ENCODE assay signal across 1 cellular context in the genomic region with DNA sequence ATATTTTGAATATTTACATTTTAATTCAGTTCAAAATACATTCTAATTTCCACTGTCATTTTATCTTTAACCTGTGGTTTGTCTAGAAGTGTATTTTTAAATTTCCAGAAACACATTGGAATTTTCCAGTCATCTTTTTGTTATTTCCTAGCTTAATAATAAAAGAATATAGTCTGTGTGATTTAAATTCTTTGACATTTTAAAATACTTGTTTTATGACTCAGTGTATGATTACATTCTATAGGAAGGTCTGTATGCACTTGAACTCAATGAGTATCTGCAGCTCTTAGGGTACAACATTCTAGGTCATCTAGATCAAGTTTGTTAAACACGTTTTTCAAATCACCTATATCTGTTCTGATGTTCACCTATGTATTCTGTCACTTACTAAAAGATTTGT.
TF ChIP-seq lines count a peak whose summit lies in the region.

No MANE protein-coding gene starts in this region.

TF ChIP-seq in SK-N-SH, 30 proteins besides CTCF, POLR2A, EP300 and RAD21 (continued from another document):
- TF ChIP-seq, protein P1, sequence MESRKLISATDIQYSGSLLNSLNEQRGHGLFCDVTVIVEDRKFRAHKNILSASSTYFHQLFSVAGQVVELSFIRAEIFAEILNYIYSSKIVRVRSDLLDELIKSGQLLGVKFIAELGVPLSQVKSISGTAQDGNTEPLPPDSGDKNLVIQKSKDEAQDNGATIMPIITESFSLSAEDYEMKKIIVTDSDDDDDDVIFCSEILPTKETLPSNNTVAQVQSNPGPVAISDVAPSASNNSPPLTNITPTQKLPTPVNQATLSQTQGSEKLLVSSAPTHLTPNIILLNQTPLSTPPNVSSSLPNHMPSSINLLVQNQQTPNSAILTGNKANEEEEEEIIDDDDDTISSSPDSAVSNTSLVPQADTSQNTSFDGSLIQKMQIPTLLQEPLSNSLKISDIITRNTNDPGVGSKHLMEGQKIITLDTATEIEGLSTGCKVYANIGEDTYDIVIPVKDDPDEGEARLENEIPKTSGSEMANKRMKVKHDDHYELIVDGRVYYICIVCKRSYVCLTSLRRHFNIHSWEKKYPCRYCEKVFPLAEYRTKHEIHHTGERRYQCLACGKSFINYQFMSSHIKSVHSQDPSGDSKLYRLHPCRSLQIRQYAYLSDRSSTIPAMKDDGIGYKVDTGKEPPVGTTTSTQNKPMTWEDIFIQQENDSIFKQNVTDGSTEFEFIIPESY (IDR thresholded peaks at IDR 0.05; ENCODE audit: borderline replicate concordance, low read depth), result no peak
- TF ChIP-seq, protein P2, sequence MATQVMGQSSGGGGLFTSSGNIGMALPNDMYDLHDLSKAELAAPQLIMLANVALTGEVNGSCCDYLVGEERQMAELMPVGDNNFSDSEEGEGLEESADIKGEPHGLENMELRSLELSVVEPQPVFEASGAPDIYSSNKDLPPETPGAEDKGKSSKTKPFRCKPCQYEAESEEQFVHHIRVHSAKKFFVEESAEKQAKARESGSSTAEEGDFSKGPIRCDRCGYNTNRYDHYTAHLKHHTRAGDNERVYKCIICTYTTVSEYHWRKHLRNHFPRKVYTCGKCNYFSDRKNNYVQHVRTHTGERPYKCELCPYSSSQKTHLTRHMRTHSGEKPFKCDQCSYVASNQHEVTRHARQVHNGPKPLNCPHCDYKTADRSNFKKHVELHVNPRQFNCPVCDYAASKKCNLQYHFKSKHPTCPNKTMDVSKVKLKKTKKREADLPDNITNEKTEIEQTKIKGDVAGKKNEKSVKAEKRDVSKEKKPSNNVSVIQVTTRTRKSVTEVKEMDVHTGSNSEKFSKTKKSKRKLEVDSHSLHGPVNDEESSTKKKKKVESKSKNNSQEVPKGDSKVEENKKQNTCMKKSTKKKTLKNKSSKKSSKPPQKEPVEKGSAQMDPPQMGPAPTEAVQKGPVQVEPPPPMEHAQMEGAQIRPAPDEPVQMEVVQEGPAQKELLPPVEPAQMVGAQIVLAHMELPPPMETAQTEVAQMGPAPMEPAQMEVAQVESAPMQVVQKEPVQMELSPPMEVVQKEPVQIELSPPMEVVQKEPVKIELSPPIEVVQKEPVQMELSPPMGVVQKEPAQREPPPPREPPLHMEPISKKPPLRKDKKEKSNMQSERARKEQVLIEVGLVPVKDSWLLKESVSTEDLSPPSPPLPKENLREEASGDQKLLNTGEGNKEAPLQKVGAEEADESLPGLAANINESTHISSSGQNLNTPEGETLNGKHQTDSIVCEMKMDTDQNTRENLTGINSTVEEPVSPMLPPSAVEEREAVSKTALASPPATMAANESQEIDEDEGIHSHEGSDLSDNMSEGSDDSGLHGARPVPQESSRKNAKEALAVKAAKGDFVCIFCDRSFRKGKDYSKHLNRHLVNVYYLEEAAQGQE (IDR thresholded peaks at IDR 0.05; ENCODE audit: low read depth, low read length), result no peak
- TF ChIP-seq SMC3 (IDR thresholded peaks at IDR 0.05; ENCODE audit: low read depth, low read length), result no peak
- TF ChIP-seq TAF1 (IDR thresholded peaks at IDR 0.05; ENCODE audit: borderline replicate concordance, low read depth, low read length), result no peak
- TF ChIP-seq GABPA (IDR thresholded peaks at IDR 0.05; ENCODE audit: low read depth), result no peak
- TF ChIP-seq POLR2AphosphoS5 (IDR thresholded peaks at IDR 0.05; ENCODE audit: low read depth, low read length), result no peak
- TF ChIP-seq RXRA (IDR thresholded peaks at IDR 0.05; ENCODE audit: borderline replicate concordance, low read depth), result peak; percentile 74
- TF ChIP-seq FOXM1 (IDR thresholded peaks at IDR 0.05; ENCODE audit: low read depth), result no peak; the same call in 1 of the 2 replicates
- peak; percentile 27; the same call in 1 of the 2 replicates for TF ChIP-seq NFIC (IDR thresholded peaks at IDR 0.05; ENCODE audit: borderline replicate concordance)
- no peak for TF ChIP-seq CHD2 (IDR thresholded peaks at IDR 0.05; ENCODE audit: low read length, partially characterized antibody)
- TF ChIP-seq ELF1 (IDR thresholded peaks at IDR 0.05), result no peak
- no peak for TF ChIP-seq SIN3A (IDR thresholded peaks at IDR 0.05; ENCODE audit: borderline replicate concordance, low read depth, low read length)
- TF ChIP-seq TEAD4 (IDR thresholded peaks at IDR 0.05; ENCODE audit: borderline replicate concordance, insufficient read depth), result peak; percentile 90
- TF ChIP-seq RFX5 (IDR thresholded peaks at IDR 0.05; ENCODE audit: low read length), result no peak
- no peak for TF ChIP-seq NRF1 (IDR thresholded peaks at IDR 0.05; ENCODE audit: low read depth, low read length)
- TF ChIP-seq JUND (IDR thresholded peaks at IDR 0.05), result peak; percentile 87
- no peak for TF ChIP-seq GATA2 (CRISPR knock-in tag; IDR thresholded peaks at IDR 0.05)
- no peak for TF ChIP-seq EZH2phosphoT487 (IDR thresholded peaks at IDR 0.05; ENCODE audit: borderline replicate concordance, low read depth)
- TF ChIP-seq, protein P3, sequence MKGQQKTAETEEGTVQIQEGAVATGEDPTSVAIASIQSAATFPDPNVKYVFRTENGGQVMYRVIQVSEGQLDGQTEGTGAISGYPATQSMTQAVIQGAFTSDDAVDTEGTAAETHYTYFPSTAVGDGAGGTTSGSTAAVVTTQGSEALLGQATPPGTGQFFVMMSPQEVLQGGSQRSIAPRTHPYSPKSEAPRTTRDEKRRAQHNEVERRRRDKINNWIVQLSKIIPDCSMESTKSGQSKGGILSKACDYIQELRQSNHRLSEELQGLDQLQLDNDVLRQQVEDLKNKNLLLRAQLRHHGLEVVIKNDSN (IDR thresholded peaks at IDR 0.05; ENCODE audit: borderline replicate concordance, low read depth), result no peak
- TF ChIP-seq FOSL2 (IDR thresholded peaks at IDR 0.05; ENCODE audit: borderline replicate concordance, low read depth), result peak; percentile 82
- TF ChIP-seq, protein P4, sequence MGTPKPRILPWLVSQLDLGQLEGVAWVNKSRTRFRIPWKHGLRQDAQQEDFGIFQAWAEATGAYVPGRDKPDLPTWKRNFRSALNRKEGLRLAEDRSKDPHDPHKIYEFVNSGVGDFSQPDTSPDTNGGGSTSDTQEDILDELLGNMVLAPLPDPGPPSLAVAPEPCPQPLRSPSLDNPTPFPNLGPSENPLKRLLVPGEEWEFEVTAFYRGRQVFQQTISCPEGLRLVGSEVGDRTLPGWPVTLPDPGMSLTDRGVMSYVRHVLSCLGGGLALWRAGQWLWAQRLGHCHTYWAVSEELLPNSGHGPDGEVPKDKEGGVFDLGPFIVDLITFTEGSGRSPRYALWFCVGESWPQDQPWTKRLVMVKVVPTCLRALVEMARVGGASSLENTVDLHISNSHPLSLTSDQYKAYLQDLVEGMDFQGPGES (IDR thresholded peaks at IDR 0.05; ENCODE audit: low read depth, low read length), result no peak
- no peak for TF ChIP-seq FOXJ3 (CRISPR knock-in tag; IDR thresholded peaks at IDR 0.05)
- TF ChIP-seq, protein P5, sequence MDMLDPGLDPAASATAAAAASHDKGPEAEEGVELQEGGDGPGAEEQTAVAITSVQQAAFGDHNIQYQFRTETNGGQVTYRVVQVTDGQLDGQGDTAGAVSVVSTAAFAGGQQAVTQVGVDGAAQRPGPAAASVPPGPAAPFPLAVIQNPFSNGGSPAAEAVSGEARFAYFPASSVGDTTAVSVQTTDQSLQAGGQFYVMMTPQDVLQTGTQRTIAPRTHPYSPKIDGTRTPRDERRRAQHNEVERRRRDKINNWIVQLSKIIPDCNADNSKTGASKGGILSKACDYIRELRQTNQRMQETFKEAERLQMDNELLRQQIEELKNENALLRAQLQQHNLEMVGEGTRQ (IDR thresholded peaks at IDR 0.05; ENCODE audit: borderline replicate concordance, low read depth, low read length), result no peak
- 0 out of 2 replicates have a peak, but pooled peaks have one; percentile 56 for TF ChIP-seq MEF2A (IDR thresholded peaks at IDR 0.05; ENCODE audit: borderline replicate concordance, low read depth)
- no peak for TF ChIP-seq MXI1 (IDR thresholded peaks at IDR 0.05; ENCODE audit: low read depth, low read length)
- TF ChIP-seq RCOR1 (IDR thresholded peaks at IDR 0.05; ENCODE audit: low read length), result no peak
- peak; percentile 76 for TF ChIP-seq TCF12 (IDR thresholded peaks at IDR 0.05)
- no peak for TF ChIP-seq YY1 (IDR thresholded peaks at IDR 0.05; ENCODE audit: low read depth)
- TF ChIP-seq, protein P6, sequence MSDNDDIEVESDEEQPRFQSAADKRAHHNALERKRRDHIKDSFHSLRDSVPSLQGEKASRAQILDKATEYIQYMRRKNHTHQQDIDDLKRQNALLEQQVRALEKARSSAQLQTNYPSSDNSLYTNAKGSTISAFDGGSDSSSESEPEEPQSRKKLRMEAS (IDR thresholded peaks at IDR 0.05; ENCODE audit: low read depth), result no peak
